In the genomic region with DNA sequence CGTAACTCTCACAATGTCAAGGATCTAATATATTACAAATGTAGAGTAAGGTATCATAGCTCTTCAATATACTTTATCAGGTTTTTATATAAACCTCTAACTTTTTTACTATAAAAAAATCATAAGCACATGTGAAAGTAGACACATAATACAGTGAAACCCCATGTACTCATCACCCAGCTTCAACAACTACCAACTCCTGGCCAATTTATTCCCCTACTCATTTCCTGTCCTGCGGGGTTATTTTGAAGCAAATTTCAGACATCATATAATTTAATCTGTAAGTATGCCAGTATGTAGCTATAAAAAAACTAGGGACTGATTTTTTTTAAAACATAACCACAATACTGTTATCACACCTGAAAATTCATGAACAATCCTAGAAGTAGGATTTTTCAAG, we compare ENCODE assay signal across 17 cellular contexts. TPM values are rescaled to one million over a fixed set of nuclear protein-coding genes. Genes with fewer than 3 reads are reported as not detected.
DNase-seq lines count a peak whose midpoint lies in the region; ATAC-seq and TF ChIP-seq lines count a peak whose summit lies in the region.
"Had no signal": no experiment of that assay in that cellular context is flagged by ENCODE, and none has a peak within 500 bp of the region (broad histone marks: within the 10 kb centered on the region; RNA-seq: fewer than 3 reads in every experiment).

No MANE protein-coding gene starts in this region.

- no peak for TF ChIP-seq CTCF in activated CD8-positive, alpha-beta T cell treated with anti-CD3 and anti-CD28 coated beads for 36 hours (IDR thresholded peaks at IDR 0.05)

- H3K9me3 Mint-ChIP-seq in activated CD8-positive, alpha-beta T cell treated with anti-CD3 and anti-CD28 coated beads for 36 hours, result peaks cover 2% of the 10 kb centered on the region
- no peaks in the 10 kb centered on the region for H3K9me3 Mint-ChIP-seq in activated CD8-positive, alpha-beta T cell treated with anti-CD3 and anti-CD28 coated beads, Interleukin-2, amount 10 ng/mL, durations not matched to agents 7 days and 5 days (ENCODE audit: insufficient read depth)
- H3K9me3 Mint-ChIP-seq in activated T-helper 2 cell treated with anti-CD3 and anti-CD28 coated beads, Interferon-gamma antibody, Interleukin-2, Interleukin-4, amounts not matched to agents 10 μg/mL and 5 μg/mL and 100 μg/mL, durations not matched to agents 14 hours and 24 hours and 36 hours, result no peaks in the 10 kb centered on the region
- H3K9me3 Mint-ChIP-seq in stimulated activated effector memory CD8-positive, alpha-beta T cell treated with anti-CD3 and anti-CD28 coated beads, Interleukin-12 subunit alpha, Interleukin-12 subunit beta, amount 100 ng/mL, for 72 hours, result no peaks in the 10 kb centered on the region
- H3K9me3 Mint-ChIP-seq: CD14-positive monocyte had no signal

- CTCF ChIA-PET in activated CD8-positive, alpha-beta T cell treated with anti-CD3 and anti-CD28 coated beads for 36 hours (lab: Charles Lee), result interaction anchor here (0.7 to 1.3 kb wide), 3 partner anchors 49 to 652 kb away, joined by 3 read pairs; no protein-coding TSS in a partner anchor
- CTCF ChIA-PET in activated CD8-positive, alpha-beta T cell treated with anti-CD3 and anti-CD28 coated beads, Interleukin-2, amount 10 ng/mL, durations not matched to agents 7 days and 5 days (lab: Charles Lee), result interaction anchor here (1.0 to 1.6 kb wide), 3 partner anchors 19 to 652 kb away, joined by 3 to 6 read pairs (median 4); no protein-coding TSS in a partner anchor

- H3K27me3 Mint-ChIP-seq in activated CD8-positive, alpha-beta T cell treated with anti-CD3 and anti-CD28 coated beads for 36 hours, result no peaks in the 10 kb centered on the region
- no peaks in the 10 kb centered on the region for H3K27me3 Mint-ChIP-seq in activated CD8-positive, alpha-beta T cell treated with anti-CD3 and anti-CD28 coated beads, Interleukin-2, amount 10 ng/mL, durations not matched to agents 7 days and 5 days (ENCODE audit: low read depth)
- no peaks in the 10 kb centered on the region for H3K27me3 Mint-ChIP-seq in activated T-helper 2 cell treated with anti-CD3 and anti-CD28 coated beads, Interferon-gamma antibody, Interleukin-2, Interleukin-4, amounts not matched to agents 10 μg/mL and 5 μg/mL and 100 μg/mL, durations not matched to agents 14 hours and 24 hours and 36 hours (ENCODE audit: low read depth)

- no peak for DNase-seq in activated CD8-positive, alpha-beta T cell treated with anti-CD3 and anti-CD28 coated beads for 36 hours
- no peak for DNase-seq in activated CD8-positive, alpha-beta T cell treated with anti-CD3 and anti-CD28 coated beads, Interleukin-2, amount 10 ng/mL, durations not matched to agents 7 days and 5 days
- DNase-seq in activated T-helper 2 cell treated with anti-CD3 and anti-CD28 coated beads, Interferon-gamma antibody, Interleukin-2, Interleukin-4, amounts not matched to agents 10 μg/mL and 5 μg/mL and 100 μg/mL, durations not matched to agents 14 hours and 24 hours and 36 hours (ENCODE audit: low spot score), result no peak
- no peak for DNase-seq in stimulated activated effector memory CD8-positive, alpha-beta T cell treated with anti-CD3 and anti-CD28 coated beads, Interleukin-12 subunit alpha, Interleukin-12 subunit beta, amount 100 ng/mL, for 72 hours (ENCODE audit: low spot score in 2 of 2)
- no peak for DNase-seq in Ammon's horn (ENCODE audit: low spot score)
- DNase-seq: DMS53, GOT3, NCI-H1048, NCI-H146, NCI-H2227 treated with DMSO at 0.1 percent for 48 hours, NCI-H524 treated with DMSO at 0.1 percent for 48 hours, OCI-M1, RPMI8226 had no signal

- intact Hi-C loops in activated CD8-positive, alpha-beta T cell treated with anti-CD3 and anti-CD28 coated beads for 36 hours (cut with micrococcal nuclease), result no loop called here
- intact Hi-C loops in activated T-helper 2 cell treated with anti-CD3 and anti-CD28 coated beads, Interferon-gamma antibody, Interleukin-2, Interleukin-4, amounts not matched to agents 10 μg/mL and 5 μg/mL and 100 μg/mL, durations not matched to agents 14 hours and 24 hours and 36 hours (cut with micrococcal nuclease), result loop anchor here (5.0 kb wide), 2 partner anchors 47 to 102 kb away; partner anchors contain the start of gene NOPCHAP1

- ATAC-seq in activated CD8-positive, alpha-beta T cell treated with anti-CD3 and anti-CD28 coated beads for 36 hours, result peak; percentile 70
- ATAC-seq in activated CD8-positive, alpha-beta T cell treated with anti-CD3 and anti-CD28 coated beads, Interleukin-2, amount 10 ng/mL, durations not matched to agents 7 days and 5 days, result no peak
- peak; percentile 35 for ATAC-seq in GM18868 (IDR thresholded peaks at IDR 0.05; ENCODE audit: unreplicated experiment)
- ATAC-seq in stimulated activated effector memory CD8-positive, alpha-beta T cell treated with anti-CD3 and anti-CD28 coated beads, Interleukin-12 subunit alpha, Interleukin-12 subunit beta, amount 100 ng/mL, for 72 hours, result peak; percentile 84
- ATAC-seq in HG02852 (IDR thresholded peaks at IDR 0.05; ENCODE audit: unreplicated experiment), result no peak
- ATAC-seq: A549 had no signal

- peaks cover 15% of the 10 kb centered on the region for H3K36me3 Mint-ChIP-seq in activated CD8-positive, alpha-beta T cell treated with anti-CD3 and anti-CD28 coated beads for 36 hours (ENCODE audit: low read depth)
- peaks cover 4% of the 10 kb centered on the region for H3K36me3 Mint-ChIP-seq in activated CD8-positive, alpha-beta T cell treated with anti-CD3 and anti-CD28 coated beads, Interleukin-2, amount 10 ng/mL, durations not matched to agents 7 days and 5 days (ENCODE audit: low read depth)
- peaks cover 15% of the 10 kb centered on the region for H3K36me3 Mint-ChIP-seq in activated T-helper 2 cell treated with anti-CD3 and anti-CD28 coated beads, Interferon-gamma antibody, Interleukin-2, Interleukin-4, amounts not matched to agents 10 μg/mL and 5 μg/mL and 100 μg/mL, durations not matched to agents 14 hours and 24 hours and 36 hours (ENCODE audit: low read depth)
- H3K36me3 Mint-ChIP-seq in stimulated activated effector memory CD8-positive, alpha-beta T cell treated with anti-CD3 and anti-CD28 coated beads, Interleukin-12 subunit alpha, Interleukin-12 subunit beta, amount 100 ng/mL, for 72 hours, result no peaks in the 10 kb centered on the region

- H3K4me3 Mint-ChIP-seq in activated CD8-positive, alpha-beta T cell treated with anti-CD3 and anti-CD28 coated beads for 36 hours, result no peak overlapping the region
- no peak overlapping the region for H3K4me3 Mint-ChIP-seq in activated CD8-positive, alpha-beta T cell treated with anti-CD3 and anti-CD28 coated beads, Interleukin-2, amount 10 ng/mL, durations not matched to agents 7 days and 5 days
- H3K4me3 Mint-ChIP-seq in activated T-helper 2 cell treated with anti-CD3 and anti-CD28 coated beads, Interferon-gamma antibody, Interleukin-2, Interleukin-4, amounts not matched to agents 10 μg/mL and 5 μg/mL and 100 μg/mL, durations not matched to agents 14 hours and 24 hours and 36 hours (ENCODE audit: low read depth), result no peak overlapping the region
- H3K4me3 Mint-ChIP-seq in stimulated activated effector memory CD8-positive, alpha-beta T cell treated with anti-CD3 and anti-CD28 coated beads, Interleukin-12 subunit alpha, Interleukin-12 subunit beta, amount 100 ng/mL, for 72 hours, result no peak overlapping the region
- H3K4me3 Mint-ChIP-seq: CD14-positive monocyte had no signal

- peaks cover 51% of the 10 kb centered on the region for H3K4me1 Mint-ChIP-seq in activated CD8-positive, alpha-beta T cell treated with anti-CD3 and anti-CD28 coated beads for 36 hours (ENCODE audit: low read depth)
- peaks cover 47% of the 10 kb centered on the region for H3K4me1 Mint-ChIP-seq in activated CD8-positive, alpha-beta T cell treated with anti-CD3 and anti-CD28 coated beads, Interleukin-2, amount 10 ng/mL, durations not matched to agents 7 days and 5 days (ENCODE audit: low read depth)
- H3K4me1 Mint-ChIP-seq in activated T-helper 2 cell treated with anti-CD3 and anti-CD28 coated beads, Interferon-gamma antibody, Interleukin-2, Interleukin-4, amounts not matched to agents 10 μg/mL and 5 μg/mL and 100 μg/mL, durations not matched to agents 14 hours and 24 hours and 36 hours (ENCODE audit: low read depth), result peaks cover 45% of the 10 kb centered on the region
- H3K4me1 Mint-ChIP-seq in stimulated activated effector memory CD8-positive, alpha-beta T cell treated with anti-CD3 and anti-CD28 coated beads, Interleukin-12 subunit alpha, Interleukin-12 subunit beta, amount 100 ng/mL, for 72 hours, result peaks cover 48% of the 10 kb centered on the region

- peak overlapping the region; percentile 79 for H3K27ac Mint-ChIP-seq in activated CD8-positive, alpha-beta T cell treated with anti-CD3 and anti-CD28 coated beads for 36 hours
- H3K27ac Mint-ChIP-seq in activated CD8-positive, alpha-beta T cell treated with anti-CD3 and anti-CD28 coated beads, Interleukin-2, amount 10 ng/mL, durations not matched to agents 7 days and 5 days, result no peak overlapping the region
- H3K27ac Mint-ChIP-seq in activated T-helper 2 cell treated with anti-CD3 and anti-CD28 coated beads, Interferon-gamma antibody, Interleukin-2, Interleukin-4, amounts not matched to agents 10 μg/mL and 5 μg/mL and 100 μg/mL, durations not matched to agents 14 hours and 24 hours and 36 hours, result peak overlapping the region; percentile 57
- H3K27ac Mint-ChIP-seq in stimulated activated effector memory CD8-positive, alpha-beta T cell treated with anti-CD3 and anti-CD28 coated beads, Interleukin-12 subunit alpha, Interleukin-12 subunit beta, amount 100 ng/mL, for 72 hours, result peak overlapping the region; percentile 65
- H3K27ac Mint-ChIP-seq: CD14-positive monocyte had no signal

- POLR2A ChIA-PET in activated CD8-positive, alpha-beta T cell treated with anti-CD3 and anti-CD28 coated beads for 36 hours (lab: Charles Lee), result interaction anchor here (1.2 kb wide), 1 partner anchor 104 kb away, joined by 3 read pairs; no protein-coding TSS in a partner anchor
- POLR2A ChIA-PET in activated CD8-positive, alpha-beta T cell treated with anti-CD3 and anti-CD28 coated beads, Interleukin-2, amount 10 ng/mL, durations not matched to agents 7 days and 5 days (lab: Charles Lee), result no interaction called here

RNA-seq across cellular contexts. Expression of gene NOPCHAP1, which starts 47.7 kb away (rescaled TPM):
- 10 to 100 TPM; 39.4 to 42.0 TPM for total RNA-seq in activated CD8-positive, alpha-beta T cell treated with anti-CD3 and anti-CD28 coated beads for 36 hours
- total RNA-seq in activated CD8-positive, alpha-beta T cell treated with anti-CD3 and anti-CD28 coated beads, Interleukin-2, amount 10 ng/mL, durations not matched to agents 7 days and 5 days, result 10 to 100 TPM; 15.2 to 16.5 TPM
- total RNA-seq in activated T-helper 2 cell treated with anti-CD3 and anti-CD28 coated beads, Interferon-gamma antibody, Interleukin-2, Interleukin-4, amounts not matched to agents 10 μg/mL and 5 μg/mL and 100 μg/mL, durations not matched to agents 14 hours and 24 hours and 36 hours, result 25.2 and 29.6 TPM in 2 replicates

RNA-seq across cellular contexts. Expression of gene ALDH1L2, which starts 50.4 kb away (rescaled TPM):
- 1 to 10 TPM; 5.7 to 7.8 TPM for total RNA-seq in activated CD8-positive, alpha-beta T cell treated with anti-CD3 and anti-CD28 coated beads for 36 hours
- total RNA-seq in activated CD8-positive, alpha-beta T cell treated with anti-CD3 and anti-CD28 coated beads, Interleukin-2, amount 10 ng/mL, durations not matched to agents 7 days and 5 days, result under 1 TPM; 0.18 to 0.21 TPM
- total RNA-seq in activated T-helper 2 cell treated with anti-CD3 and anti-CD28 coated beads, Interferon-gamma antibody, Interleukin-2, Interleukin-4, amounts not matched to agents 10 μg/mL and 5 μg/mL and 100 μg/mL, durations not matched to agents 14 hours and 24 hours and 36 hours, result 1.0 and 1.4 TPM in 2 replicates

Comparison
In these comparisons a context has a peak if more than half of its experiments do, and no peak if none do; other contexts are left out.
1. ATAC-seq: peak in activated CD8-positive, alpha-beta T cell treated with anti-CD3 and anti-CD28 coated beads for 36 hours (single experiment), GM18868 (single experiment) and stimulated activated effector memory CD8-positive, alpha-beta T cell treated with anti-CD3 and anti-CD28 coated beads, Interleukin-12 subunit alpha, Interleukin-12 subunit beta, amount 100 ng/mL, for 72 hours (single experiment); none in activated CD8-positive, alpha-beta T cell treated with anti-CD3 and anti-CD28 coated beads, Interleukin-2, amount 10 ng/mL, durations not matched to agents 7 days and 5 days (single experiment) and HG02852 (single experiment).